In genomic region chr12:60387356-60387755, GRCh38 we compare ENCODE assay signal across 29 cellular contexts.
"Had no signal": no experiment of that assay in that cellular context is flagged by ENCODE, and none has a peak within 500 bp of the region (broad histone marks: within the 10 kb centered on the region; RNA-seq: fewer than 3 reads in every experiment).

No MANE protein-coding gene starts in this region.

- H3K4me1 Mint-ChIP-seq: naive thymus-derived CD4-positive, alpha-beta T cell; natural killer cell; nephron; stimulated activated effector memory CD8-positive, alpha-beta T cell treated with anti-CD3 and anti-CD28 coated beads, Interleukin-12 subunit alpha, Interleukin-12 subunit beta, amount 100 ng/mL, for 72 hours; stimulated activated naive B cell treated with anti-CD40 and anti-IgM and Interleukin-4, amounts not matched to agents 10 μg/mL and 1 μg/mL and 100 μg/mL, for 72 hours had no signal

- H3K27ac ChIP-seq: neutrophil, pancreas, psoas muscle, right lobe of liver, sigmoid colon, stomach, suprapubic skin, thoracic aorta, thyroid gland, tibial nerve, upper lobe of left lung, vagina had no signal

- H3K9me3 ChIP-seq: neutrophil, pancreas, psoas muscle, right lobe of liver, thoracic aorta, thyroid gland, vagina had no signal

- H3K4me1 ChIP-seq: pancreas, psoas muscle, right lobe of liver, sigmoid colon, stomach, suprapubic skin, thyroid gland, tibial nerve, upper lobe of left lung, vagina had no signal

- H3K27me3 ChIP-seq: neutrophil, pancreas, right lobe of liver, sigmoid colon, stomach, suprapubic skin, thyroid gland, tibial nerve, upper lobe of left lung, vagina had no signal

- H3K4me3 Mint-ChIP-seq: naive thymus-derived CD4-positive, alpha-beta T cell; natural killer cell; nephron; stimulated activated effector memory CD8-positive, alpha-beta T cell treated with anti-CD3 and anti-CD28 coated beads, Interleukin-12 subunit alpha, Interleukin-12 subunit beta, amount 100 ng/mL, for 72 hours; stimulated activated naive B cell treated with anti-CD40 and anti-IgM and Interleukin-4, amounts not matched to agents 10 μg/mL and 1 μg/mL and 100 μg/mL, for 72 hours; stimulated activated naive CD8-positive, alpha-beta T cell treated with anti-CD3 and anti-CD28 coated beads, Interleukin-15, Interleukin-2, amounts not matched to agents 100 ng/mL and 50 ng/mL, for 24 hours had no signal

- DNase-seq: naive thymus-derived CD4-positive, alpha-beta T cell; natural killer cell; nucleus accumbens; pancreas; psoas muscle; right lobe of liver; sigmoid colon; small intestine; stimulated activated CD4-positive, alpha-beta T cell treated with anti-CD3 and anti-CD28 coated beads, Interleukin-15, amount 100 ng/mL, for 24 hours; stimulated activated CD4-positive, alpha-beta T cell treated with anti-CD3 and anti-CD28 coated beads, Interleukin-2, amount 100 ng/mL, for 24 hours; stimulated activated CD4-positive, alpha-beta T cell treated with anti-CD3 and anti-CD28 coated beads, Interleukin-2, amount 100 ng/mL, for 48 hours; stimulated activated CD4-positive, alpha-beta T cell treated with anti-CD3 and anti-CD28 coated beads, Interleukin-4, amount 100 ng/mL, for 24 hours; stimulated activated naive B cell treated with anti-CD40 and anti-IgM and Interleukin-4, amounts not matched to agents 10 μg/mL and 1 μg/mL and 100 μg/mL, for 72 hours; stimulated activated naive CD4-positive, alpha-beta T cell treated with Interleukin-2 at 50 U/mL for 16 hours; stomach; thyroid gland; trophoblast cell had no signal

- H3K27ac Mint-ChIP-seq: natural killer cell; nephron; progenitor cell of endocrine pancreas; stimulated activated effector memory CD8-positive, alpha-beta T cell treated with anti-CD3 and anti-CD28 coated beads, Interleukin-12 subunit alpha, Interleukin-12 subunit beta, amount 100 ng/mL, for 72 hours; stimulated activated naive B cell treated with anti-CD40 and anti-IgM and Interleukin-4, amounts not matched to agents 10 μg/mL and 1 μg/mL and 100 μg/mL, for 72 hours; stimulated activated naive CD8-positive, alpha-beta T cell treated with anti-CD3 and anti-CD28 coated beads, Interleukin-15, Interleukin-2, amounts not matched to agents 100 ng/mL and 50 ng/mL, for 24 hours had no signal

- H3K36me3 ChIP-seq: neutrophil, pancreas, right lobe of liver, sigmoid colon, stomach, suprapubic skin, thoracic aorta, thyroid gland, tibial nerve, upper lobe of left lung, vagina had no signal

- H3K4me3 ChIP-seq: pancreas, psoas muscle, right lobe of liver, sigmoid colon, stomach, suprapubic skin, thoracic aorta, thyroid gland, tibial nerve, upper lobe of left lung, vagina had no signal

- ATAC-seq: naive thymus-derived CD4-positive, alpha-beta T cell; natural killer cell; pancreas; psoas muscle; right cardiac atrium; right lobe of liver; stimulated activated effector memory CD8-positive, alpha-beta T cell treated with anti-CD3 and anti-CD28 coated beads, Interleukin-12 subunit alpha, Interleukin-12 subunit beta, amount 100 ng/mL, for 72 hours; stimulated activated naive B cell treated with anti-CD40 and anti-IgM and Interleukin-4, amounts not matched to agents 10 μg/mL and 1 μg/mL and 100 μg/mL, for 72 hours had no signal

- FAIRE-seq: pancreas, urothelium cell line had no signal

- H3K27me3 Mint-ChIP-seq: naive thymus-derived CD4-positive, alpha-beta T cell; progenitor cell of endocrine pancreas; stimulated activated naive B cell treated with anti-CD40 and anti-IgM and Interleukin-4, amounts not matched to agents 10 μg/mL and 1 μg/mL and 100 μg/mL, for 72 hours; stimulated activated naive CD8-positive, alpha-beta T cell treated with anti-CD3 and anti-CD28 coated beads, Interleukin-15, Interleukin-2, amounts not matched to agents 100 ng/mL and 50 ng/mL, for 24 hours had no signal

- H3K9me3 Mint-ChIP-seq: stimulated activated naive CD8-positive, alpha-beta T cell treated with anti-CD3 and anti-CD28 coated beads, Interleukin-15, Interleukin-2, amounts not matched to agents 100 ng/mL and 50 ng/mL, for 24 hours had no signal

- H3K36me3 Mint-ChIP-seq: naive thymus-derived CD4-positive, alpha-beta T cell; stimulated activated effector memory CD8-positive, alpha-beta T cell treated with anti-CD3 and anti-CD28 coated beads, Interleukin-12 subunit alpha, Interleukin-12 subunit beta, amount 100 ng/mL, for 72 hours; stimulated activated naive B cell treated with anti-CD40 and anti-IgM and Interleukin-4, amounts not matched to agents 10 μg/mL and 1 μg/mL and 100 μg/mL, for 72 hours had no signal
